In genomic region chr19:15548648-15549047, GRCh38 we compare ENCODE assay signal across 22 cellular contexts. TPM values are rescaled to one million over a fixed set of nuclear protein-coding genes. Genes with fewer than 3 reads are reported as not detected.
DNase-seq lines count a peak whose midpoint lies in the region; ATAC-seq, FAIRE-seq and TF ChIP-seq lines count a peak whose summit lies in the region.
"Had no signal": no experiment of that assay in that cellular context is flagged by ENCODE, and none has a peak within 500 bp of the region (broad histone marks: within the 10 kb centered on the region; RNA-seq: fewer than 3 reads in every experiment).

No MANE protein-coding gene starts in this region.

- no peak for TF ChIP-seq EP300 in A549 (IDR thresholded peaks at IDR 0.05)

- H3K4me1 ChIP-seq in A549 (0 out of 3 replicates have a peak, but pooled peaks cover 4% of the 10 kb centered on the region), NT2/D1 (ENCODE audit: insufficient read depth, insufficient read length) (peaks cover 13% of the 10 kb centered on the region), body of pancreas (peaks cover 9% of the 10 kb centered on the region)
- H3K4me1 ChIP-seq: HAP-1 had no signal

- no peak overlapping the region for H3K4me3 ChIP-seq in A549
- H3K4me3 ChIP-seq in NT2/D1 (ENCODE audit: insufficient read length, low read depth): no peak overlapping the region
- no peak overlapping the region for H3K4me3 ChIP-seq in body of pancreas
- H3K4me3 ChIP-seq: BLaER1, HAP-1 had no signal

- TF ChIP-seq CTCF in A549 (IDR thresholded peaks at IDR 0.05): no peak
- TF ChIP-seq CTCF in CD4-positive, alpha-beta T cell (IDR thresholded peaks at IDR 0.05): no peak
- no peak for TF ChIP-seq CTCF in GM13976 (IDR thresholded peaks at IDR 0.05; ENCODE audit: borderline replicate concordance, control extremely low read depth, extremely low read depth, insufficient read depth, missing control alignments)
- TF ChIP-seq CTCF in endothelial cell (IDR thresholded peaks at IDR 0.05; ENCODE audit: unreplicated experiment): no peak
- no peak for TF ChIP-seq CTCF in body of pancreas (IDR thresholded peaks at IDR 0.05)

- H3K36me3 ChIP-seq in NT2/D1 (ENCODE audit: insufficient read depth, insufficient read length, low read length): no peaks in the 10 kb centered on the region
- no peaks in the 10 kb centered on the region for H3K36me3 ChIP-seq in body of pancreas (replicated peaks in 1 of 2; ENCODE audit: insufficient read depth in 1 of 2, low read depth in 2 of 2)
- H3K36me3 ChIP-seq: BLaER1, HAP-1 had no signal

- ATAC-seq in A549: no peak
- no peak for ATAC-seq in CD4-positive, alpha-beta T cell (ENCODE audit: poor library complexity)
- ATAC-seq in central memory CD8-positive, alpha-beta T cell (replicated peaks; ENCODE audit: extremely low read depth, poor library complexity, severe bottlenecking): no peak
- no peak for ATAC-seq in body of pancreas

- no peaks in the 10 kb centered on the region for H3K27me3 ChIP-seq in CD4-positive, alpha-beta T cell (ENCODE audit: control insufficient read depth, insufficient read depth, low read length)
- H3K27me3 ChIP-seq in NT2/D1 (ENCODE audit: insufficient read depth, insufficient read length) (peaks cover 4% of the 10 kb centered on the region), body of pancreas (peaks cover 0 to 10% of the 10 kb centered on the region in 2 donors)
- H3K27me3 ChIP-seq: BLaER1 had no signal

- POLR2A ChIA-PET in A549 (lab: Yijun Ruan, JAX): no interaction called here
- POLR2A ChIA-PET in CD4-positive, alpha-beta T cell (lab: Charles Lee): no interaction called here

- H3K9me3 ChIP-seq in A549 (no peaks in the 10 kb centered on the region), NT2/D1 (ENCODE audit: insufficient read depth, low read length) (no peaks in the 10 kb centered on the region), body of pancreas (no peaks in the 10 kb centered on the region)
- no peaks in the 10 kb centered on the region for H3K9me3 ChIP-seq in CD4-positive, alpha-beta T cell (ENCODE audit: control insufficient read depth, low read length)
- H3K9me3 ChIP-seq: BLaER1, HAP-1 had no signal

- CTCF ChIA-PET in A549 (lab: Yijun Ruan, JAX): interaction anchor here (0.6 kb wide), 1 partner anchor 371 kb away, joined by 3 read pairs; no protein-coding TSS in a partner anchor
- CTCF ChIA-PET in CD4-positive, alpha-beta T cell (lab: Charles Lee): no interaction called here

- in situ Hi-C loops in GM13976 (cut with MboI; ENCODE audit: low sequenced_read_pairs, unreplicated experiment): no loop called here

- FAIRE-seq in A549 (lab: Jason Lieb, UNC): no peak
- FAIRE-seq: GM12891, H54 had no signal

- TF ChIP-seq POLR2A in A549 (IDR thresholded peaks at IDR 0.05; ENCODE audit: low read length) (no peak), body of pancreas (IDR thresholded peaks at IDR 0.05) (no peak)

- intact Hi-C loops in CD4-positive, alpha-beta T cell (cut with DNase I, micrococcal nuclease): loop anchor here in 1 of 2 experiments (5.0 kb wide), 1 partner anchor 41 kb away; the partner anchor contains the start of gene CYP4F22
- intact Hi-C loops in body of pancreas (cut with DNase I): no loop called here

- H3K4me1 Mint-ChIP-seq in CD4-positive, alpha-beta T cell (ENCODE audit: low read depth): peaks cover 13% of the 10 kb centered on the region
- H3K4me1 Mint-ChIP-seq in central memory CD8-positive, alpha-beta T cell: peaks cover 20% of the 10 kb centered on the region
- no peaks in the 10 kb centered on the region for H3K4me1 Mint-ChIP-seq in endothelial cell (ENCODE audit: unreplicated experiment)

- no peaks in the 10 kb centered on the region for H3K27me3 Mint-ChIP-seq in CD4-positive, alpha-beta T cell
- no peaks in the 10 kb centered on the region for H3K27me3 Mint-ChIP-seq in central memory CD8-positive, alpha-beta T cell
- H3K27me3 Mint-ChIP-seq in endothelial cell (ENCODE audit: unreplicated experiment): peaks cover 10% of the 10 kb centered on the region

- no peak for DNase-seq in A549 (ENCODE audit: low read depth in 1 of 2, low spot score in 1 of 2)
- DNase-seq in CD4-positive, alpha-beta T cell: no peak
- DNase-seq in NT2/D1 (ENCODE audit: low read depth, low spot score): no peak
- no peak for DNase-seq in central memory CD8-positive, alpha-beta T cell (ENCODE audit: low spot score in 2 of 2)
- DNase-seq in GM13976 (ENCODE audit: low spot score): no peak
- no peak for DNase-seq in endothelial cell (ENCODE audit: low spot score)
- DNase-seq in body of pancreas: no peak
- DNase-seq: Calu3; CD4-positive, CD25-positive, alpha-beta regulatory T cell; COR-L47; DMS53; DMS79 treated with DMSO at 0.1 percent for 48 hours; GF-D8; GOT3 had no signal

- H3K27ac ChIP-seq in A549 (no peak overlapping the region), body of pancreas (no peak overlapping the region)
- H3K27ac ChIP-seq in CD4-positive, alpha-beta T cell (ENCODE audit: low read depth, low read length): no peak overlapping the region
- H3K27ac ChIP-seq: BLaER1, C4-2B had no signal

- WGBS in A549 (ENCODE audit: missing lambda C conversion rate): 27% methylated on average over 2 of the region's 2 CpGs
- WGBS in body of pancreas, 2 donors: 91 to 93% methylated on average over 2 of the region's 2 CpGs

- H3K4me3 Mint-ChIP-seq in CD4-positive, alpha-beta T cell: peak overlapping the region; percentile 39
- no peak overlapping the region for H3K4me3 Mint-ChIP-seq in central memory CD8-positive, alpha-beta T cell
- H3K4me3 Mint-ChIP-seq in endothelial cell (ENCODE audit: unreplicated experiment): no peak overlapping the region
- H3K4me3 Mint-ChIP-seq: B cell had no signal

- H3K27ac Mint-ChIP-seq in CD4-positive, alpha-beta T cell: no peak overlapping the region
- peak overlapping the region; percentile 58 for H3K27ac Mint-ChIP-seq in central memory CD8-positive, alpha-beta T cell (ENCODE audit: low read depth)
- no peak overlapping the region for H3K27ac Mint-ChIP-seq in endothelial cell (ENCODE audit: unreplicated experiment)
- H3K27ac Mint-ChIP-seq: B cell had no signal

- no peak for TF ChIP-seq RAD21 in A549 (conservative IDR thresholded peaks at IDR 0.05 in 1 of 2, IDR thresholded peaks at IDR 0.05 in 1 of 2)

- H3K36me3 Mint-ChIP-seq in CD4-positive, alpha-beta T cell (ENCODE audit: low read depth): no peaks in the 10 kb centered on the region
- no peaks in the 10 kb centered on the region for H3K36me3 Mint-ChIP-seq in central memory CD8-positive, alpha-beta T cell (ENCODE audit: insufficient read depth)
- H3K36me3 Mint-ChIP-seq in endothelial cell (ENCODE audit: low read depth, unreplicated experiment): peaks cover 12% of the 10 kb centered on the region
- H3K36me3 Mint-ChIP-seq: CD4-positive, CD25-positive, alpha-beta regulatory T cell had no signal

- H3K9me3 Mint-ChIP-seq in CD4-positive, alpha-beta T cell: no peaks in the 10 kb centered on the region
- H3K9me3 Mint-ChIP-seq in central memory CD8-positive, alpha-beta T cell: no peaks in the 10 kb centered on the region
- peaks cover 22% of the 10 kb centered on the region for H3K9me3 Mint-ChIP-seq in endothelial cell (ENCODE audit: unreplicated experiment)

- no peak overlapping the region for H3K4me2 ChIP-seq in A549
- H3K4me2 ChIP-seq: BLaER1 had no signal

- peak overlapping the region; percentile 17 for H3K9ac ChIP-seq in NT2/D1 (ENCODE audit: insufficient read length, low read depth)
- H3K9ac ChIP-seq: BLaER1 had no signal

TF ChIP-seq in A549, 52 proteins besides CTCF, POLR2A, EP300 and RAD21:
- TF ChIP-seq EHMT2 (IDR thresholded peaks at IDR 0.05; ENCODE audit: low read depth) (no peak), CEBPB (IDR thresholded peaks at IDR 0.05) (no peak), MYC (IDR thresholded peaks at IDR 0.05; ENCODE audit: borderline replicate concordance, low read length) (no peak), ZFP36 (IDR thresholded peaks at IDR 0.05; ENCODE audit: borderline replicate concordance, partially characterized antibody) (peak; percentile 30)

RNA-seq across cellular contexts. Expression of gene CYP4F22, which starts 40.3 kb away (rescaled TPM):
- not detected in 2 replicates for polyA plus RNA-seq in A549 (2011; rRNA removed)
- 0.03 and 0.05 TPM in 2 replicates for polyA plus RNA-seq in A549 (2012; cell fraction: cytosol; rRNA removed)
- polyA plus RNA-seq in A549 (2012; cell fraction: nucleus; rRNA removed): 0.05 and 0.11 TPM in 2 replicates
- 0.05 TPM in 1 of 3 replicates, not detected in the others for polyA plus RNA-seq in A549 (2017; fragmentation: RNase III; extraction: RNeasy Plus Mini Kit Qiagen cat#74134 plus additional on column Dnase treatment)
- 0.08 TPM in 1 of 2 replicates, not detected in the other for polyA minus RNA-seq in A549 (2011; rRNA and poly(A)+ RNA removed)
- total RNA-seq in CD4-positive, alpha-beta T cell: under 1 TPM; 0.19 to 0.28 TPM
- total RNA-seq in endothelial cell (ENCODE audit: unreplicated experiment): not detected
- total RNA-seq in body of pancreas: not detected
- total RNA-seq: A172; B cell; Calu3; CD4-positive, CD25-positive, alpha-beta regulatory T cell had no signal
- polyA plus RNA-seq: AG04450 had no signal
